ENCODE assay signal across 1 cellular context in the genomic region with DNA sequence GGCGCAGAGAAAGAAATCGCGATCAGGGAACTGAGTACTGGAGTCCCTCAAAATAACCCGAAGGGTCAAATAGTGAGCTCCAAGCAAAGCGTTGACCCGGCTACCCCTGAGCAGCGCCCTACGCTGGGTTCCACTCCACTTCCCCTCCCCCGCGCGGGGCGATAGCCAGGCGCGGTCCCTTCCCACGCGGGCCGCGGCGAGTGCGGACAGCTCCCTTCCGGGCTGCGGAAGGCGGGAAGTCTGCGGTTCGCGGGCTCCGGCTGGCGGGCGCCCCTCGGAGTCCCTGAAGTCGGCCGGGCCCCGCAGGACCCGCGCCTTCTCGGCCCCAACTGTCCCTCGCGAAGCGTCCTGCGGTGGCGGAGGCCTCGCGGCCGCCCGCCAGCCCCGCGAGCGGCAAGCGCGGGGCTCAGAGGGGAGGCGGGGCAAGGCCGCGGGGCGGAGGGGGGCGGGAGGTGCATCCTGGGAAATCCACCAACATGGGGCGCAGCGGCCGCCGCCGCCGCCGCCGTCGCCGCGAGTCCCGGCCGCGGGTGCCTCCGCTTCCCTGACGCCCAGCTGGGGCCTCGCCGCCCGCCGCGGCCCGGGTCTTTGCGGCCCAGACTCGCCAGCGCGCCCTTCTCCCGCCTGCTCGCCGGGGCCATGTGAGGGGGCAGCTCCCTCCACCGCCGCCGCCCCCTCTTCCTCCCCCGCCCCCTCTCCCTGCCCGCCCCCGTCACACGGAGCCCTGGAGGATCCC.
A peak's percentile ranks its signal among the peaks of the same experiment; 100 is the strongest.
TF ChIP-seq lines count a peak whose summit lies in the region.

A gene (plus strand): TSS at position 457 of the 736 bp plus-strand sequence. CDS start 315 bp downstream, outside the sequence.

TF ChIP-seq in K562, 482 proteins besides CTCF, POLR2A, EP300 and RAD21 (continued from another document and continues in another):
- TF ChIP-seq, protein P1, sequence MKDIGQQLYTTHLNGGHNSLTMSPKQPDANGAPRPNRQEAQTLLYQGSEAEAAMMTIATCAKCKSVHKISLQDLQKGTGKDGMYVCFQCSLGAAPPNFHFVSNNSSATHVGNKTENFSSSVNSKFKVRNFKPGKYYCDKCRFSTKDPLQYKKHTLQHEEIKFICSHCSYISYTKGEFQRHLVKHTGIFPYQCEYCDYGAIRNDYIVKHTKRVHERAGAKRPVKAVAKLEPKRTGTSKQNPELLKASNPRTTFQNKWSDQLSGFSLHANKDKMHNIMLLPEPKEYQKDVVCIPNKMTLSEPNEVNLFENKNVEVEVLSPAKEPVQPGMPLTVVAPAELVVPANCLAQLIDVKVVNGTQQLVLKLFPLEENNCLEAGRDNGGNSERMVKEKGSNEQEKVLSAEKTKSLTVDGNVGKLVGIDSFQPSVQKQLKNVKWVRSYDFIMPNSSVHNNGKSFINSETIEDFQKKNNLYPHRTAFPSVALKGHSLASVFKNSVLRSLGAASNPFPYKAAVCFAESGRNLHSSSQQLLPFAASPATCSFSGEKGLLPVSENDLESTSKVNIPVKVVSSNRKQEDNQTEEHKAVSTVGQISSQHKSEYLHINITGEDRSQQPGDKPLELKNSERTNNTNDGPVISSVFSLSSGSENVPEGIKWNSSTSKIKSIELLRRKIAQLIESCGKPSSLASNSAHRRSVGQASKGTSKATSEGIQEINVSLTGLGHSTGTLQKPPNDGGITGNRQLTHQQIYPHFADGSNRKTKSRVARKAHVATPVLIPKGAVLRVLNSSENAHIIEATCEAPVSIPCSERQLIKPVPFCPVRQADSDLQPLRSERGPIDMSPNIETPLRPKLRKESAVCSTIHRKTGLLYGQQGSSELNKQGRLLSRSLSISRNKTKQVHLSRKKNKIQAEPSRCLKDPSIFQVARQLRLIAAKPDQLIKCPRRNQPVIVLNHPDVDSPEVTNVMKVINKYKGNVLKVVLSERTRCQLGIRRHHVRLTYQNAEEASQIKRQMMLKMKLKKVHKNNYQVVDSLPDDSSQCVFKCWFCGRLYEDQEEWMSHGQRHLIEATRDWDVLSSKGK (CRISPR knock-in tag; IDR thresholded peaks at IDR 0.05): no peak
- TF ChIP-seq HLTF (IDR thresholded peaks at IDR 0.05) (no peak), FUS (optimal IDR thresholded peaks at IDR 0.05; ENCODE audit: low read depth, low read length) (peak; percentile 59), KDM5B (IDR thresholded peaks at IDR 0.05; ENCODE audit: insufficient replicate concordance, low read depth, low read length) (peak; percentile 85), CREB1 (IDR thresholded peaks at IDR 0.05) (no peak), CREB1 (CRISPR knock-in tag; IDR thresholded peaks at IDR 0.05) (0 out of 2 replicates have a peak, but pooled peaks have one; percentile 36), PHF20 (IDR thresholded peaks at IDR 0.05; ENCODE audit: partially characterized antibody) (peak; percentile 57), SMARCA5 (IDR thresholded peaks at IDR 0.05) (no peak), MTA1 (IDR thresholded peaks at IDR 0.05; ENCODE audit: borderline replicate concordance) (peak; percentile 67; the same call in 1 of the 2 replicates), ZNF174 (CRISPR knock-in tag; IDR thresholded peaks at IDR 0.05) (no peak), EWSR1 (IDR thresholded peaks at IDR 0.05; ENCODE audit: borderline replicate concordance, low read depth, partially characterized antibody) (no peak), MXI1 (IDR thresholded peaks at IDR 0.05; ENCODE audit: low read depth, low read length) (no peak), ZNF175 (CRISPR knock-in tag; IDR thresholded peaks at IDR 0.05; ENCODE audit: low read depth) (no peak), SREBF2 (CRISPR knock-in tag; IDR thresholded peaks at IDR 0.05) (no peak), ZNF197 (CRISPR knock-in tag; IDR thresholded peaks at IDR 0.05; ENCODE audit: low read depth) (no peak), HDAC1 (IDR thresholded peaks at IDR 0.05) (peak in 1 of 2 experiments; percentile 75; a peak in 2 of 4 replicates), CC2D1A (IDR thresholded peaks at IDR 0.05) (no peak), GTF2E2 (tag; IDR thresholded peaks at IDR 0.05) (no peak), CREM (IDR thresholded peaks at IDR 0.05; ENCODE audit: low read depth) (no peak), ZNF24 (IDR thresholded peaks at IDR 0.05) (no peak), TSC22D4 (tag; IDR thresholded peaks at IDR 0.05) (no peak), PURB (CRISPR knock-in tag; IDR thresholded peaks at IDR 0.05; ENCODE audit: low read depth) (no peak), POLR2AphosphoS2 (IDR thresholded peaks at IDR 0.05; ENCODE audit: low read length) (no peak), NCOA1 (IDR thresholded peaks at IDR 0.05; ENCODE audit: low read depth) (peak; percentile 34; the same call in 1 of the 2 replicates), HDAC3 (IDR thresholded peaks at IDR 0.05; ENCODE audit: borderline replicate concordance, partially characterized antibody) (no peak), ZNF311 (CRISPR knock-in tag; IDR thresholded peaks at IDR 0.05) (no peak), KAT2B (IDR thresholded peaks at IDR 0.05; ENCODE audit: low read depth, low read length) (no peak), ZNF41 (CRISPR knock-in tag; conservative IDR thresholded peaks at IDR 0.05) (no peak), ZNF766 (CRISPR knock-in tag; conservative IDR thresholded peaks at IDR 0.05) (no peak)
- TF ChIP-seq, protein P2, sequence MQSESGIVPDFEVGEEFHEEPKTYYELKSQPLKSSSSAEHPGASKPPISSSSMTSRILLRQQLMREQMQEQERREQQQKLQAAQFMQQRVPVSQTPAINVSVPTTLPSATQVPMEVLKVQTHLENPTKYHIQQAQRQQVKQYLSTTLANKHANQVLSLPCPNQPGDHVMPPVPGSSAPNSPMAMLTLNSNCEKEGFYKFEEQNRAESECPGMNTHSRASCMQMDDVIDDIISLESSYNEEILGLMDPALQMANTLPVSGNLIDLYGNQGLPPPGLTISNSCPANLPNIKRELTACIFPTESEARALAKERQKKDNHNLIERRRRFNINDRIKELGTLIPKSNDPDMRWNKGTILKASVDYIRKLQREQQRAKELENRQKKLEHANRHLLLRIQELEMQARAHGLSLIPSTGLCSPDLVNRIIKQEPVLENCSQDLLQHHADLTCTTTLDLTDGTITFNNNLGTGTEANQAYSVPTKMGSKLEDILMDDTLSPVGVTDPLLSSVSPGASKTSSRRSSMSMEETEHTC (IDR thresholded peaks at IDR 0.05): no peak
- TF ChIP-seq, protein P3, sequence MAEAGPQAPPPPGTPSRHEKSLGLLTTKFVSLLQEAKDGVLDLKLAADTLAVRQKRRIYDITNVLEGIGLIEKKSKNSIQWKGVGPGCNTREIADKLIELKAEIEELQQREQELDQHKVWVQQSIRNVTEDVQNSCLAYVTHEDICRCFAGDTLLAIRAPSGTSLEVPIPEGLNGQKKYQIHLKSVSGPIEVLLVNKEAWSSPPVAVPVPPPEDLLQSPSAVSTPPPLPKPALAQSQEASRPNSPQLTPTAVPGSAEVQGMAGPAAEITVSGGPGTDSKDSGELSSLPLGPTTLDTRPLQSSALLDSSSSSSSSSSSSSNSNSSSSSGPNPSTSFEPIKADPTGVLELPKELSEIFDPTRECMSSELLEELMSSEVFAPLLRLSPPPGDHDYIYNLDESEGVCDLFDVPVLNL (CRISPR knock-in tag; IDR thresholded peaks at IDR 0.05; ENCODE audit: low read depth): no peak
- TF ChIP-seq, protein P4, sequence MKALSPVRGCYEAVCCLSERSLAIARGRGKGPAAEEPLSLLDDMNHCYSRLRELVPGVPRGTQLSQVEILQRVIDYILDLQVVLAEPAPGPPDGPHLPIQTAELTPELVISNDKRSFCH (CRISPR knock-in tag; IDR thresholded peaks at IDR 0.05): no peak
- TF ChIP-seq, protein P4 (tag; IDR thresholded peaks at IDR 0.05): no peak
- TF ChIP-seq, protein P5, sequence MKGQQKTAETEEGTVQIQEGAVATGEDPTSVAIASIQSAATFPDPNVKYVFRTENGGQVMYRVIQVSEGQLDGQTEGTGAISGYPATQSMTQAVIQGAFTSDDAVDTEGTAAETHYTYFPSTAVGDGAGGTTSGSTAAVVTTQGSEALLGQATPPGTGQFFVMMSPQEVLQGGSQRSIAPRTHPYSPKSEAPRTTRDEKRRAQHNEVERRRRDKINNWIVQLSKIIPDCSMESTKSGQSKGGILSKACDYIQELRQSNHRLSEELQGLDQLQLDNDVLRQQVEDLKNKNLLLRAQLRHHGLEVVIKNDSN (CRISPR knock-in tag; IDR thresholded peaks at IDR 0.05): no peak
- TF ChIP-seq, protein P6, sequence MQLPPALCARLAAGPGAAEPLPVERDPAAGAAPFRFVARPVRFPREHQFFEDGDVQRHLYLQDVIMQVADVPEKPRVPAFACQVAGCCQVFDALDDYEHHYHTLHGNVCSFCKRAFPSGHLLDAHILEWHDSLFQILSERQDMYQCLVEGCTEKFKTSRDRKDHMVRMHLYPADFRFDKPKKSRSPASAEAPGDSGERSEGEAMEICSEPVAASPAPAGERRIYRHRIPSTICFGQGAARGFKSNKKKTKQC (CRISPR knock-in tag; IDR thresholded peaks at IDR 0.05): peak; percentile 88
- TF ChIP-seq, protein P7, sequence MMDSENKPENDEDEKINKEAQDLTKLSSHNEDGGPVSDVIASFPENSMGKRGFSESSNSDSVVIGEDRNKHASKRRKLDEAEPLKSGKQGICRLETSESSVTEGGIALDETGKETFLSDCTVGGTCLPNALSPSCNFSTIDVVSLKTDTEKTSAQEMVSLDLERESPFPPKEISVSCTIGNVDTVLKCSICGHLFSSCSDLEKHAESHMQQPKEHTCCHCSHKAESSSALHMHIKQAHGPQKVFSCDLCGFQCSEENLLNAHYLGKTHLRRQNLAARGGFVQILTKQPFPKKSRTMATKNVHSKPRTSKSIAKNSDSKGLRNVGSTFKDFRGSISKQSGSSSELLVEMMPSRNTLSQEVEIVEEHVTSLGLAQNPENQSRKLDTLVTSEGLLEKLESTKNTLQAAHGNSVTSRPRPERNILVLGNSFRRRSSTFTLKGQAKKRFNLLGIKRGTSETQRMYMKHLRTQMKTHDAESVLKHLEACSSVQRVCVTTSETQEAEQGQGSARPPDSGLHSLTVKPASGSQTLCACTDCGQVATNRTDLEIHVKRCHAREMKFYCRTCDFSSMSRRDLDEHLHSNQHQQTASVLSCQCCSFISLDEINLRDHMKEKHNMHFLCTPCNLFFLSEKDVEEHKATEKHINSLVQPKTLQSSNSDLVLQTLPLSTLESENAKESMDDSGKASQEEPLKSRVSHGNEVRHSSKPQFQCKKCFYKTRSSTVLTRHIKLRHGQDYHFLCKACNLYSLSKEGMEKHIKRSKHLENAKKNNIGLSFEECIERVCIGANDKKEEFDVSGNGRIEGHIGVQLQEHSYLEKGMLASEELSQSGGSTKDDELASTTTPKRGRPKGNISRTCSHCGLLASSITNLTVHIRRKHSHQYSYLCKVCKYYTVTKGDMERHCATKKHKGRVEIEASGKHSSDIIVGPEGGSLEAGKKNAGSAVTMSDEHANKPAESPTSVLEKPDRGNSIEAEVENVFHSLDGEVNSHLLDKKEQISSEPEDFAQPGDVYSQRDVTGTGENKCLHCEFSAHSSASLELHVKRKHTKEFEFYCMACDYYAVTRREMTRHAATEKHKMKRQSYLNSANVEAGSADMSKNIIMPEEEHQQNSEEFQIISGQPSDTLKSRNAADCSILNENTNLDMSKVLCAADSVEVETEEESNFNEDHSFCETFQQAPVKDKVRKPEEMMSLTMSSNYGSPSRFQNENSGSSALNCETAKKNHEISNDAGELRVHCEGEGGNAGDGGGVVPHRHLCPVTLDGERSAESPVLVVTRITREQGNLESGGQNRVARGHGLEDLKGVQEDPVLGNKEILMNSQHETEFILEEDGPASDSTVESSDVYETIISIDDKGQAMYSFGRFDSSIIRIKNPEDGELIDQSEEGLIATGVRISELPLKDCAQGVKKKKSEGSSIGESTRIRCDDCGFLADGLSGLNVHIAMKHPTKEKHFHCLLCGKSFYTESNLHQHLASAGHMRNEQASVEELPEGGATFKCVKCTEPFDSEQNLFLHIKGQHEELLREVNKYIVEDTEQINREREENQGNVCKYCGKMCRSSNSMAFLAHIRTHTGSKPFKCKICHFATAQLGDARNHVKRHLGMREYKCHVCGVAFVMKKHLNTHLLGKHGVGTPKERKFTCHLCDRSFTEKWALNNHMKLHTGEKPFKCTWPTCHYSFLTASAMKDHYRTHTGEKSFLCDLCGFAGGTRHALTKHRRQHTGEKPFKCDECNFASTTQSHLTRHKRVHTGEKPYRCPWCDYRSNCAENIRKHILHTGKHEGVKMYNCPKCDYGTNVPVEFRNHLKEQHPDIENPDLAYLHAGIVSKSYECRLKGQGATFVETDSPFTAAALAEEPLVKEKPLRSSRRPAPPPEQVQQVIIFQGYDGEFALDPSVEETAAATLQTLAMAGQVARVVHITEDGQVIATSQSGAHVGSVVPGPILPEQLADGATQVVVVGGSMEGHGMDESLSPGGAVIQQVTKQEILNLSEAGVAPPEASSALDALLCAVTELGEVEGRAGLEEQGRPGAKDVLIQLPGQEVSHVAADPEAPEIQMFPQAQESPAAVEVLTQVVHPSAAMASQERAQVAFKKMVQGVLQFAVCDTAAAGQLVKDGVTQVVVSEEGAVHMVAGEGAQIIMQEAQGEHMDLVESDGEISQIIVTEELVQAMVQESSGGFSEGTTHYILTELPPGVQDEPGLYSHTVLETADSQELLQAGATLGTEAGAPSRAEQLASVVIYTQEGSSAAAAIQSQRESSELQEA (IDR thresholded peaks at IDR 0.05; ENCODE audit: low read depth): no peak
- TF ChIP-seq, protein P8, sequence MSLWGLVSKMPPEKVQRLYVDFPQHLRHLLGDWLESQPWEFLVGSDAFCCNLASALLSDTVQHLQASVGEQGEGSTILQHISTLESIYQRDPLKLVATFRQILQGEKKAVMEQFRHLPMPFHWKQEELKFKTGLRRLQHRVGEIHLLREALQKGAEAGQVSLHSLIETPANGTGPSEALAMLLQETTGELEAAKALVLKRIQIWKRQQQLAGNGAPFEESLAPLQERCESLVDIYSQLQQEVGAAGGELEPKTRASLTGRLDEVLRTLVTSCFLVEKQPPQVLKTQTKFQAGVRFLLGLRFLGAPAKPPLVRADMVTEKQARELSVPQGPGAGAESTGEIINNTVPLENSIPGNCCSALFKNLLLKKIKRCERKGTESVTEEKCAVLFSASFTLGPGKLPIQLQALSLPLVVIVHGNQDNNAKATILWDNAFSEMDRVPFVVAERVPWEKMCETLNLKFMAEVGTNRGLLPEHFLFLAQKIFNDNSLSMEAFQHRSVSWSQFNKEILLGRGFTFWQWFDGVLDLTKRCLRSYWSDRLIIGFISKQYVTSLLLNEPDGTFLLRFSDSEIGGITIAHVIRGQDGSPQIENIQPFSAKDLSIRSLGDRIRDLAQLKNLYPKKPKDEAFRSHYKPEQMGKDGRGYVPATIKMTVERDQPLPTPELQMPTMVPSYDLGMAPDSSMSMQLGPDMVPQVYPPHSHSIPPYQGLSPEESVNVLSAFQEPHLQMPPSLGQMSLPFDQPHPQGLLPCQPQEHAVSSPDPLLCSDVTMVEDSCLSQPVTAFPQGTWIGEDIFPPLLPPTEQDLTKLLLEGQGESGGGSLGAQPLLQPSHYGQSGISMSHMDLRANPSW (CRISPR knock-in tag; IDR thresholded peaks at IDR 0.05): no peak
- TF ChIP-seq, protein P9, sequence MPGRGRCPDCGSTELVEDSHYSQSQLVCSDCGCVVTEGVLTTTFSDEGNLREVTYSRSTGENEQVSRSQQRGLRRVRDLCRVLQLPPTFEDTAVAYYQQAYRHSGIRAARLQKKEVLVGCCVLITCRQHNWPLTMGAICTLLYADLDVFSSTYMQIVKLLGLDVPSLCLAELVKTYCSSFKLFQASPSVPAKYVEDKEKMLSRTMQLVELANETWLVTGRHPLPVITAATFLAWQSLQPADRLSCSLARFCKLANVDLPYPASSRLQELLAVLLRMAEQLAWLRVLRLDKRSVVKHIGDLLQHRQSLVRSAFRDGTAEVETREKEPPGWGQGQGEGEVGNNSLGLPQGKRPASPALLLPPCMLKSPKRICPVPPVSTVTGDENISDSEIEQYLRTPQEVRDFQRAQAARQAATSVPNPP (IDR thresholded peaks at IDR 0.05; ENCODE audit: borderline replicate concordance, insufficient read depth, insufficient read length): no peak
